ENCODE assay signal across 8 cellular contexts in genomic region chr1:248858891-248859889, GRCh38. TPM values are rescaled to one million over a fixed set of nuclear protein-coding genes. Genes with fewer than 3 reads are reported as not detected.
DNase-seq lines count a peak whose midpoint lies in the region; TF ChIP-seq lines count a peak whose summit lies in the region.

ZNF692 (minus strand) TSS chr1:248859085; CDS start chr1:248858309, 776 bp downstream.

- no peaks in the 10 kb centered on the region for H3K9me3 Mint-ChIP-seq in HFFc6

- H3K27me3 Mint-ChIP-seq in HFFc6 (ENCODE audit: insufficient read depth): peaks cover 6% of the 10 kb centered on the region

- H3K27ac ChIP-seq in neutrophil (peak within 1 kb of the TSS; percentile 92), substantia nigra (ENCODE audit: low read depth, low read length, poor library complexity, severe bottlenecking) (peak within 1 kb of the TSS; percentile 92)

- H3K27ac Mint-ChIP-seq in HFFc6: peak within 1 kb of the TSS; percentile 87

- H3K4me3 ChIP-seq in neutrophil (ENCODE audit: low read depth in 1 of 2, low read length in 1 of 2): peak within 1 kb of the TSS; percentile 83 to 84

- in situ Hi-C loops in SK-MEL-5 (cut with HindIII; ENCODE audit: low pct_unique_long_range_greater_than_20kb, low sequenced_read_pairs): no loop called here

- no peaks in the 10 kb centered on the region for H3K27me3 ChIP-seq in neutrophil

- peaks cover 37 to 41% of the 10 kb centered on the region in 2 experiments for H3K4me1 ChIP-seq in neutrophil (ENCODE audit: control insufficient read depth in 1 of 2, insufficient read depth in 1 of 2, low read depth in 1 of 2, low read length in 1 of 2)

- H3K36me3 ChIP-seq in neutrophil: peaks cover 15% of the 10 kb centered on the region

- peak within 1 kb of the TSS; percentile 92 for H3K4me3 Mint-ChIP-seq in HFFc6

- H3K9me3 ChIP-seq in neutrophil: no peaks in the 10 kb centered on the region

- H3K36me3 Mint-ChIP-seq in HFFc6 (ENCODE audit: low read depth): no peaks in the 10 kb centered on the region; the same call in 1 of the 2 replicates

- TF ChIP-seq CTCF in HFFc6 (IDR thresholded peaks at IDR 0.05): peak; percentile 31; the same call in 1 of the 2 replicates
- peak; percentile 53 for TF ChIP-seq CTCF in neutrophil (IDR thresholded peaks at IDR 0.05)

- H3K4me1 Mint-ChIP-seq in HFFc6 (ENCODE audit: low read depth): peaks cover 49% of the 10 kb centered on the region

- peak; percentile 91 for DNase-seq in GM04504 (ENCODE audit: low read depth)
- peak; percentile 95 for DNase-seq in HFFc6
- DNase-seq in MV-4-11 (lab: John Stamatoyannopoulos, UW): peak; percentile 96
- DNase-seq in SK-MEL-5 (ENCODE audit: low read depth, low spot score): peak; percentile 96
- peak; percentile 97 for DNase-seq in activated naive CD4-positive, alpha-beta T cell treated with Interleukin-2 at 50 U/mL for 16 hours
- peak; percentile 92 for DNase-seq in foreskin melanocyte
- peak; percentile 72 to 98 (median 93) for DNase-seq in substantia nigra (lab: John Stamatoyannopoulos, UW)

RNA-seq across cellular contexts. Expression of gene ZNF692, which starts in this region (rescaled TPM):
- total RNA-seq in HFFc6 (2021; fragmentation: NEBNext Ultra II Directional; extraction: Animal tissue kit (Norgen Biotek cat#: 25700)): 10 to 100 TPM; 18.4 to 28.9 (median 21.1) TPM
- total RNA-seq in SK-MEL-5 (2014; rRNA removed; shearing (Covaris generic)): 16.4 and 18.7 TPM in 2 replicates
- polyA plus RNA-seq in SK-MEL-5 (2015; cell fraction: cytosol; rRNA removed): 22.5 and 28.0 TPM in 2 replicates
- 924 and 931 TPM in 2 replicates for polyA plus RNA-seq in SK-MEL-5 (2015; cell fraction: nucleus; rRNA removed)

Comparison
In these comparisons a context has a peak if more than half of its experiments do, and no peak if none do; other contexts are left out.
1. Peak in every context shown above with its lines: DNase-seq, H3K4me3 ChIP-seq and H3K27ac ChIP-seq.